ENCODE assay signal across 15 cellular contexts in genomic region chr7:157558516-157558874, GRCh38.
"Had no signal": no experiment of that assay in that cellular context is flagged by ENCODE, and none has a peak within 500 bp of the region (broad histone marks: within the 10 kb centered on the region; RNA-seq: fewer than 3 reads in every experiment).

No MANE protein-coding gene starts in this region.

- H3K27ac Mint-ChIP-seq: activated CD4-positive, alpha-beta T cell treated with anti-CD3 and anti-CD28 coated beads for 36 hours; activated naive CD8-positive, alpha-beta T cell; activated T-helper 2 cell treated with anti-CD3 and anti-CD28 coated beads, Interferon-gamma antibody, Interleukin-2, Interleukin-4, amounts not matched to agents 10 μg/mL and 5 μg/mL and 100 μg/mL, durations not matched to agents 14 hours and 24 hours and 36 hours; mesothelial cell of epicardium; nephron progenitor cell had no signal

- H3K27me3 ChIP-seq: esophagus squamous epithelium, hepatocyte, thyroid gland had no signal

- H3K36me3 ChIP-seq: esophagus squamous epithelium, thyroid gland had no signal

- H3K4me3 ChIP-seq: esophagus squamous epithelium, hepatocyte, thyroid gland had no signal

- H3K4me3 Mint-ChIP-seq: activated CD4-positive, alpha-beta T cell treated with anti-CD3 and anti-CD28 coated beads for 36 hours; activated naive CD8-positive, alpha-beta T cell; mesothelial cell of epicardium; nephron progenitor cell had no signal

- H3K4me1 ChIP-seq: esophagus squamous epithelium, thyroid gland had no signal

- DNase-seq: activated CD4-positive, alpha-beta T cell treated with anti-CD3 and anti-CD28 coated beads for 36 hours; activated CD4-positive, alpha-beta T cell treated with anti-CD3 and anti-CD28 coated beads, Interleukin-2, amount 50 U/mL, for 48 hours; activated T-cell treated with anti-CD3 and anti-CD28 coated beads, Interleukin-2, amount 50 U/mL, for 1 hour; dermis blood vessel endothelial cell; effector memory CD4-positive, alpha-beta T cell; esophagus squamous epithelium; left cardiac atrium; nephron progenitor cell; stimulated activated CD8-positive, alpha-beta memory T cell treated with anti-CD3 and anti-CD28 coated beads, Interleukin-4, amount 100 ng/mL, for 48 hours; stimulated activated naive CD4-positive, alpha-beta T cell; thyroid gland had no signal

- H3K27ac ChIP-seq: esophagus squamous epithelium, hepatocyte, thyroid gland had no signal

- H3K4me2 ChIP-seq: hepatocyte had no signal

- H3K27me3 Mint-ChIP-seq: activated CD4-positive, alpha-beta T cell treated with anti-CD3 and anti-CD28 coated beads for 36 hours; activated naive CD8-positive, alpha-beta T cell had no signal

- H3K9me3 ChIP-seq: esophagus squamous epithelium, thyroid gland had no signal

- H3K36me3 Mint-ChIP-seq: activated naive CD8-positive, alpha-beta T cell; mesothelial cell of epicardium had no signal

- ATAC-seq: activated CD4-positive, alpha-beta T cell treated with anti-CD3 and anti-CD28 coated beads for 36 hours; left cardiac atrium had no signal

- H3K9me3 Mint-ChIP-seq: activated T-helper 2 cell treated with anti-CD3 and anti-CD28 coated beads, Interferon-gamma antibody, Interleukin-2, Interleukin-4, amounts not matched to agents 10 μg/mL and 5 μg/mL and 100 μg/mL, durations not matched to agents 14 hours and 24 hours and 36 hours; mesothelial cell of epicardium; nephron progenitor cell had no signal

- H3K4me1 Mint-ChIP-seq: activated CD4-positive, alpha-beta T cell treated with anti-CD3 and anti-CD28 coated beads for 36 hours; mesothelial cell of epicardium; nephron progenitor cell had no signal
